Comparison of ENCODE assay signal across 2 cellular contexts in genomic region chr19:1549332-1549945, GRCh38.
TF ChIP-seq lines count a peak whose summit lies in the region.

No MANE protein-coding gene starts in this region.

TF ChIP-seq in HEK293T, 16 proteins besides CTCF, POLR2A, EP300 and RAD21:
- TF ChIP-seq TARDBP (IDR thresholded peaks at IDR 0.05) (0 out of 2 replicates have a peak, but pooled peaks have one; percentile 14), SP1 (IDR thresholded peaks at IDR 0.05) (no peak)

TF ChIP-seq in K562, 482 proteins besides CTCF, POLR2A, EP300 and RAD21:
- peak; percentile 38 to 55; a peak in 2 of 4 replicates for TF ChIP-seq KDM1A (IDR thresholded peaks at IDR 0.05)
- peak; percentile 71 for TF ChIP-seq EHMT2 (IDR thresholded peaks at IDR 0.05)
- peak; percentile 80 for TF ChIP-seq EGR1 (conservative IDR thresholded peaks at IDR 0.05)
- TF ChIP-seq NR2C1 (IDR thresholded peaks at IDR 0.05), result no peak
- no peak for TF ChIP-seq NR2C1 (tag; IDR thresholded peaks at IDR 0.05)
- no peak for TF ChIP-seq SP1 (CRISPR knock-in tag; IDR thresholded peaks at IDR 0.05)
- TF ChIP-seq HDAC1 (IDR thresholded peaks at IDR 0.05), result peak in 1 of 2 experiments; percentile 39; a peak in 1 of 4 replicates
